20 cellular contexts compared by ENCODE assay signal in the genomic region with DNA sequence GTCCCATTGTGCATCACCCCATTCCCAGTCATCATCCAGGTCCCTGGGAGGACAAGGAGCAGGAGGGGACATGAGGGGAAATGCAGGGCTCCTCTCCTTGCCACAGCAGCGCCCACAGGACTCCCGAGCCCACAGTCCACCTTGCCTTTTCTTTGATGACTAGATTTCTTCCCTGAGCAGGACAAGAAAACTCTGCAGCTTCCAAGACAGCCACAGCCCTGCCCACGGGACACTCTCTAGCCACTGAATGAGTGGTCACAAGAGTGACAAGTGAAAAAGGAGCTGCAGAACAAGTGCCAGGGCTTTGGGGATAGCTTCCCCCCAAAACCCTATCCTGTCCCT. TPM values are rescaled to one million over a fixed set of nuclear protein-coding genes. Genes with fewer than 3 reads are reported as not detected.
A peak's percentile ranks its signal among the peaks of the same experiment; 100 is the strongest.
DNase-seq lines count a peak whose midpoint lies in the region; ATAC-seq, FAIRE-seq and TF ChIP-seq lines count a peak whose summit lies in the region.
"Had no signal": no experiment of that assay in that cellular context is flagged by ENCODE, and none has a peak within 500 bp of the region (broad histone marks: within the 10 kb centered on the region; RNA-seq: fewer than 3 reads in every experiment).

No MANE protein-coding gene starts in this region.

- no peaks in the 10 kb centered on the region; a peak in 1 of 5 replicates for H3K27me3 ChIP-seq in HepG2 (ENCODE audit: control insufficient read depth in 1 of 2, insufficient read depth in 2 of 2, low read length in 2 of 2)
- no peaks in the 10 kb centered on the region for H3K27me3 ChIP-seq in right lobe of liver
- no peaks in the 10 kb centered on the region for H3K27me3 ChIP-seq in PC-9 (ENCODE audit: insufficient read depth, low read depth)
- no peaks in the 10 kb centered on the region for H3K27me3 ChIP-seq in suprapubic skin

- ATAC-seq in HepG2: no peak
- no peak for ATAC-seq in right lobe of liver
- no peak for ATAC-seq in GM21390 (IDR thresholded peaks at IDR 0.05; ENCODE audit: unreplicated experiment)
- ATAC-seq: PC-3 had no signal

- TF ChIP-seq RAD21 in HepG2 (CRISPR knock-in tag; IDR thresholded peaks at IDR 0.05): no peak

- H3K9me3 Mint-ChIP-seq in chondrocyte (ENCODE audit: low read depth) (no peaks in the 10 kb centered on the region), progenitor cell of endocrine pancreas (ENCODE audit: low read depth) (no peaks in the 10 kb centered on the region)
- H3K9me3 Mint-ChIP-seq: CD4-positive, CD25-positive, alpha-beta regulatory T cell had no signal

- no peaks in the 10 kb centered on the region for H3K9me2 ChIP-seq in PC-9 (ENCODE audit: insufficient read depth)

- no peak overlapping the region for H3K4me3 Mint-ChIP-seq in chondrocyte (ENCODE audit: unreplicated experiment)
- no peak overlapping the region for H3K4me3 Mint-ChIP-seq in progenitor cell of endocrine pancreas (ENCODE audit: low read depth)

- no peaks in the 10 kb centered on the region for H3K9me3 ChIP-seq in HepG2 (ENCODE audit: low read length)
- H3K9me3 ChIP-seq in right lobe of liver: no peaks in the 10 kb centered on the region
- H3K9me3 ChIP-seq in PC-9 (ENCODE audit: insufficient read depth, low read depth): no peaks in the 10 kb centered on the region
- H3K9me3 ChIP-seq in suprapubic skin: no peaks in the 10 kb centered on the region
- H3K9me3 ChIP-seq: HAP-1 had no signal

- TF ChIP-seq POLR2A in HepG2 (IDR thresholded peaks at IDR 0.05; ENCODE audit: insufficient read depth in 1 of 2, low read depth in 2 of 2, low read length in 2 of 2): no peak
- no peak for TF ChIP-seq POLR2A in right lobe of liver (IDR thresholded peaks at IDR 0.05)
- TF ChIP-seq POLR2A in suprapubic skin (IDR thresholded peaks at IDR 0.05): no peak

- intact Hi-C loops in HepG2 (cut with micrococcal nuclease; ENCODE audit: unreplicated experiment): loop anchor here (1.0 kb wide), 1 partner anchor 21 kb away; no protein-coding TSS in a partner anchor
- intact Hi-C loops in right lobe of liver (cut with DNase I): no loop called here
- intact Hi-C loops in PC-9 (cut with micrococcal nuclease; ENCODE audit: unreplicated experiment): no loop called here

- POLR2A ChIA-PET in HepG2 (lab: Yijun Ruan, JAX) (no interaction called here), PC-9 (lab: Charles Lee; ENCODE audit: unreplicated experiment) (no interaction called here)

- peaks cover 16% of the 10 kb centered on the region for H3K4me1 Mint-ChIP-seq in chondrocyte (ENCODE audit: low read depth)
- peaks cover 11% of the 10 kb centered on the region for H3K4me1 Mint-ChIP-seq in progenitor cell of endocrine pancreas (ENCODE audit: low read depth)

- H3K27me3 Mint-ChIP-seq in chondrocyte (ENCODE audit: low read depth): no peaks in the 10 kb centered on the region
- no peaks in the 10 kb centered on the region for H3K27me3 Mint-ChIP-seq in progenitor cell of endocrine pancreas

- H3K36me3 Mint-ChIP-seq in chondrocyte (ENCODE audit: low read depth) (peaks cover 19% of the 10 kb centered on the region), progenitor cell of endocrine pancreas (ENCODE audit: insufficient read depth) (peaks cover 9% of the 10 kb centered on the region)

- no peaks in the 10 kb centered on the region for H4K20me1 ChIP-seq in HepG2 (ENCODE audit: insufficient read depth, low read length)
- no peaks in the 10 kb centered on the region; the same call in 1 of the 2 replicates for H4K20me1 ChIP-seq in PC-9 (ENCODE audit: insufficient read depth)

- in situ Hi-C loops in HepG2 (cut with HindIII; ENCODE audit: extremely low pct_ligation_motif_present, low pct_unique_long_range_greater_than_20kb): no loop called here

- no peak for TF ChIP-seq CTCF in HepG2 (CRISPR knock-in tag; IDR thresholded peaks at IDR 0.05)
- no peak for TF ChIP-seq CTCF in right lobe of liver (IDR thresholded peaks at IDR 0.05)
- peak; percentile 41; the same call in 1 of the 2 replicates for TF ChIP-seq CTCF in PC-9 (conservative IDR thresholded peaks at IDR 0.05)
- TF ChIP-seq CTCF in chondrocyte (IDR thresholded peaks at IDR 0.05): peak; percentile 62
- peak; percentile 2 for TF ChIP-seq CTCF in progenitor cell of endocrine pancreas (IDR thresholded peaks at IDR 0.05; ENCODE audit: unreplicated experiment)
- no peak for TF ChIP-seq CTCF in suprapubic skin (IDR thresholded peaks at IDR 0.05)

- no peak overlapping the region for H3K4me3 ChIP-seq in HepG2 (replicated peaks in 1 of 3; ENCODE audit: insufficient read depth in 1 of 3, low read depth in 2 of 3, low read length in 3 of 3)
- H3K4me3 ChIP-seq in right lobe of liver: no peak overlapping the region
- no peak overlapping the region for H3K4me3 ChIP-seq in PC-9
- H3K4me3 ChIP-seq in suprapubic skin: no peak overlapping the region
- H3K4me3 ChIP-seq: HAP-1, K562 had no signal

- H2AFZ ChIP-seq in HepG2 (ENCODE audit: low read length): no peak overlapping the region
- H2AFZ ChIP-seq in PC-9: no peak overlapping the region

- no peak for TF ChIP-seq EP300 in HepG2 (IDR thresholded peaks at IDR 0.05; ENCODE audit: low read depth in 2 of 2, low read length in 2 of 2)
- TF ChIP-seq EP300 in HepG2 (CRISPR knock-in tag; IDR thresholded peaks at IDR 0.05; ENCODE audit: borderline replicate concordance): no peak
- no peak for TF ChIP-seq EP300 in suprapubic skin (IDR thresholded peaks at IDR 0.05)

- no peak for FAIRE-seq in HepG2 (lab: Jason Lieb, UNC)
- FAIRE-seq: A204.1, D721Med, K562 had no signal

- peaks cover 24 to 58% of the 10 kb centered on the region in 2 experiments for H3K36me3 ChIP-seq in HepG2 (replicated peaks in 1 of 2; ENCODE audit: control insufficient read depth in 1 of 2, insufficient read depth in 2 of 2, low read length in 2 of 2)
- peaks cover 0 to 42% (median 13%) of the 10 kb centered on the region in 4 donors for H3K36me3 ChIP-seq in right lobe of liver
- H3K36me3 ChIP-seq in PC-9 (ENCODE audit: low read depth): peaks cover 4% of the 10 kb centered on the region; the same call in 1 of the 2 replicates
- peaks cover 54% of the 10 kb centered on the region for H3K36me3 ChIP-seq in suprapubic skin

- H3K4me1 ChIP-seq in HepG2 (ENCODE audit: insufficient read depth, low read length) (peaks cover 16% of the 10 kb centered on the region), right lobe of liver (peaks cover 0 to 6% (median 3%) of the 10 kb centered on the region in 4 donors), PC-9 (replicated peaks; ENCODE audit: insufficient read depth) (peaks cover 8% of the 10 kb centered on the region), suprapubic skin (peaks cover 15% of the 10 kb centered on the region)

- H3K9ac ChIP-seq in HepG2 (ENCODE audit: insufficient read depth, low read depth, low read length): no peak overlapping the region

- DNase-seq in HepG2 (ENCODE audit: low spot score): no peak
- DNase-seq in right lobe of liver: no peak
- DNase-seq in PC-9: no peak
- no peak for DNase-seq in chondrocyte (ENCODE audit: low spot score)
- no peak for DNase-seq in progenitor cell of endocrine pancreas (ENCODE audit: low spot score, unreplicated experiment)
- no peak for DNase-seq in NOMO-1 treated with dmso at 0.1 percent for 144 hours (lab: John Stamatoyannopoulos, UW; ENCODE audit: unreplicated experiment)
- no peak for DNase-seq in suprapubic skin (ENCODE audit: low spot score in 2 of 2)
- DNase-seq: DMS79 treated with DMSO at 0.1 percent for 48 hours; GF-D8; NCI-H1092; NCI-H345; NCI-H69; NK-92 treated with Interleukin-12 subunit alpha and Interleukin-12 subunit beta, amount 100 ng/mL, for 24 hours had no signal

- BruUV-seq in HepG2 (replicated peaks; lab: Mats Ljungman, UMichigan) (no TSS peak), PC-9 (replicated peaks; lab: Mats Ljungman, UMichigan) (no TSS peak)

- H3K27ac ChIP-seq in HepG2 (ENCODE audit: extremely low read length, insufficient read depth, low read length) (no peak overlapping the region), right lobe of liver (no peak overlapping the region), PC-9 (no peak overlapping the region), suprapubic skin (no peak overlapping the region)

- H3K4me2 ChIP-seq in HepG2 (ENCODE audit: low read depth, low read length): no peak overlapping the region
- H3K4me2 ChIP-seq in PC-9: no peak overlapping the region

- H3K27ac Mint-ChIP-seq in chondrocyte (ENCODE audit: unreplicated experiment): no peak overlapping the region
- H3K27ac Mint-ChIP-seq in progenitor cell of endocrine pancreas: no peak overlapping the region

- 0 out of 2 replicates have a peak, but pooled peaks cover 10% of the 10 kb centered on the region for H3F3A ChIP-seq in PC-9 (ENCODE audit: insufficient read depth, low read depth)

- CTCF ChIA-PET in HepG2 (lab: Yijun Ruan, JAX; ENCODE audit: low intra/inter-chr PET ratio, low total read pairs): interaction anchor here (3.8 kb wide), 1 partner anchor 22 kb away, joined by 41 read pairs; no protein-coding TSS in a partner anchor
- CTCF ChIA-PET in PC-9 (lab: Charles Lee): no interaction called here

- H3K79me2 ChIP-seq in HepG2 (ENCODE audit: insufficient read depth, low read length) (peaks cover 12% of the 10 kb centered on the region), PC-9 (ENCODE audit: low read depth) (peaks cover 25% of the 10 kb centered on the region)

- 75% methylated on average over 3 of the region's 3 CpGs for WGBS in HepG2 (ENCODE audit: low lambda C conversion rate)
- 67% methylated on average over 1 of the region's 3 CpGs for WGBS in right lobe of liver (ENCODE audit: insufficient coverage, low coverage, low lambda C conversion rate, missing lambda C conversion rate)
- 80% methylated on average over 3 of the region's 3 CpGs for WGBS in suprapubic skin

RNA-seq across cellular contexts. Expression of a gene that starts 4.7 kb away (rescaled TPM):
- total RNA-seq in HepG2 (2016; rRNA removed; fragmentation: Illumina TruSeq; extraction: Trizol): 6.7 and 15.7 TPM in 2 replicates
- total RNA-seq in HepG2 (2016; cell fraction: cytosol; rRNA removed; fragmentation: Illumina TruSeq; extraction: Trizol; ENCODE audit: low read depth): 2.2 and 2.3 TPM in 2 replicates
- total RNA-seq in HepG2 (2016; cell fraction: insoluble cytoplasmic fraction; rRNA removed; fragmentation: Illumina TruSeq; extraction: Trizol): 4.5 and 17.1 TPM in 2 replicates
- 3.5 and 4.6 TPM in 2 replicates for total RNA-seq in HepG2 (2016; cell fraction: membrane; rRNA removed; fragmentation: Illumina TruSeq; extraction: Trizol)
- 28.3 and 30.1 TPM in 2 replicates for total RNA-seq in HepG2 (2016; cell fraction: nucleus; rRNA removed; fragmentation: Illumina TruSeq; extraction: Trizol)
- 14.8 and 15.3 TPM in 2 replicates for polyA plus RNA-seq in HepG2 (2011; rRNA removed)
- 5.0 and 5.4 TPM in 2 replicates for polyA plus RNA-seq in HepG2 (2011; cell fraction: cytosol; rRNA removed)
- 162 and 199 TPM in 2 replicates for polyA plus RNA-seq in HepG2 (2011; cell fraction: nucleus; rRNA removed)
- polyA plus RNA-seq in HepG2 (2012): 12.4 and 15.4 TPM in 2 replicates
- 0.95 and 1.2 TPM in 2 replicates for polyA plus RNA-seq in HepG2 (2016; cell fraction: cytosol; fragmentation: Illumina TruSeq; extraction: Trizol; ENCODE audit: low read depth)
- 4.4 and 6.1 TPM in 2 replicates for polyA plus RNA-seq in HepG2 (2016; cell fraction: insoluble cytoplasmic fraction; fragmentation: Illumina TruSeq; extraction: Trizol; ENCODE audit: low read depth)
- 1.1 and 1.9 TPM in 2 replicates for polyA plus RNA-seq in HepG2 (2016; cell fraction: membrane; fragmentation: Illumina TruSeq; extraction: Trizol; ENCODE audit: low read depth)
- 84.2 and 94.7 TPM in 2 replicates for polyA plus RNA-seq in HepG2 (2016; cell fraction: nucleus; fragmentation: Illumina TruSeq; extraction: Trizol; ENCODE audit: insufficient read depth, low read depth)
- 25.4 and 35.0 TPM in 2 replicates for polyA minus RNA-seq in HepG2 (2011; rRNA and poly(A)+ RNA removed; ENCODE audit: low replicate concordance)
- polyA minus RNA-seq in HepG2 (2011; cell fraction: cytosol; rRNA and poly(A)+ RNA removed): 3.8 and 5.9 TPM in 2 replicates
- polyA minus RNA-seq in HepG2 (2011; cell fraction: nucleus; rRNA and poly(A)+ RNA removed): 43.5 and 53.5 TPM in 2 replicates
- 10 to 100 TPM in 4 of 6 experiments, 1 to 10 TPM in 2; 4.2 to 22.1 (median 10.8) TPM for total RNA-seq in right lobe of liver
- total RNA-seq in PC-9 (2021): 46.5 and 57.9 TPM in 2 replicates
- total RNA-seq in chondrocyte: 28.0 to 43.3 TPM (median 32.4 TPM) in 3 replicates
- 75.2 TPM in 2 replicates for total RNA-seq in progenitor cell of endocrine pancreas
- 10 to 100 TPM; 11.7 to 51.3 (median 20.6) TPM for total RNA-seq in suprapubic skin

RNA-seq across cellular contexts. Expression of a gene that starts 9.2 kb away (rescaled TPM):
- 43.8 and 58.0 TPM in 2 replicates for total RNA-seq in HepG2 (2016; rRNA removed; fragmentation: Illumina TruSeq; extraction: Trizol)
- total RNA-seq in HepG2 (2016; cell fraction: cytosol; rRNA removed; fragmentation: Illumina TruSeq; extraction: Trizol; ENCODE audit: low read depth): 164 and 173 TPM in 2 replicates
- total RNA-seq in HepG2 (2016; cell fraction: insoluble cytoplasmic fraction; rRNA removed; fragmentation: Illumina TruSeq; extraction: Trizol): 33.8 and 63.0 TPM in 2 replicates
- 126 and 138 TPM in 2 replicates for total RNA-seq in HepG2 (2016; cell fraction: membrane; rRNA removed; fragmentation: Illumina TruSeq; extraction: Trizol)
- 36.6 and 44.0 TPM in 2 replicates for total RNA-seq in HepG2 (2016; cell fraction: nucleus; rRNA removed; fragmentation: Illumina TruSeq; extraction: Trizol)
- 48.0 and 59.4 TPM in 2 replicates for polyA plus RNA-seq in HepG2 (2011; rRNA removed)
- polyA plus RNA-seq in HepG2 (2011; cell fraction: cytosol; rRNA removed): 40.0 and 57.0 TPM in 2 replicates
- polyA plus RNA-seq in HepG2 (2011; cell fraction: nucleus; rRNA removed): 196 and 231 TPM in 2 replicates
- polyA plus RNA-seq in HepG2 (2012): 39.6 and 43.4 TPM in 2 replicates
- 223 and 235 TPM in 2 replicates for polyA plus RNA-seq in HepG2 (2016; cell fraction: cytosol; fragmentation: Illumina TruSeq; extraction: Trizol; ENCODE audit: low read depth)
- polyA plus RNA-seq in HepG2 (2016; cell fraction: insoluble cytoplasmic fraction; fragmentation: Illumina TruSeq; extraction: Trizol; ENCODE audit: low read depth): 44.5 and 60.2 TPM in 2 replicates
- 165 and 167 TPM in 2 replicates for polyA plus RNA-seq in HepG2 (2016; cell fraction: membrane; fragmentation: Illumina TruSeq; extraction: Trizol; ENCODE audit: low read depth)
- 114 and 131 TPM in 2 replicates for polyA plus RNA-seq in HepG2 (2016; cell fraction: nucleus; fragmentation: Illumina TruSeq; extraction: Trizol; ENCODE audit: insufficient read depth, low read depth)
- polyA minus RNA-seq in HepG2 (2011; rRNA and poly(A)+ RNA removed; ENCODE audit: low replicate concordance): 52.6 and 92.4 TPM in 2 replicates
- polyA minus RNA-seq in HepG2 (2011; cell fraction: cytosol; rRNA and poly(A)+ RNA removed): 12.9 and 16.7 TPM in 2 replicates
- 29.9 and 42.3 TPM in 2 replicates for polyA minus RNA-seq in HepG2 (2011; cell fraction: nucleus; rRNA and poly(A)+ RNA removed)
- 10 to 100 TPM; 22.0 to 48.1 (median 23.2) TPM for total RNA-seq in right lobe of liver
- 43.5 and 61.3 TPM in 2 replicates for total RNA-seq in PC-9 (2021)
- 43.9 to 64.9 TPM (median 55.3 TPM) in 3 replicates for total RNA-seq in chondrocyte
- 77.1 and 81.1 TPM in 2 replicates for total RNA-seq in progenitor cell of endocrine pancreas
- 100 to 1,000 TPM in 1 of 4 donors, 10 to 100 TPM in 3; 77.4 to 123 (median 87.0) TPM for total RNA-seq in suprapubic skin

RNA-seq across cellular contexts. Expression of a gene that starts 11.9 kb away (rescaled TPM):
- 1.3 TPM in 1 of 2 replicates, not detected in the other for total RNA-seq in HepG2 (2016; rRNA removed; fragmentation: Illumina TruSeq; extraction: Trizol)
- 4.2 and 4.3 TPM in 2 replicates for total RNA-seq in HepG2 (2016; cell fraction: cytosol; rRNA removed; fragmentation: Illumina TruSeq; extraction: Trizol; ENCODE audit: low read depth)
- total RNA-seq in HepG2 (2016; cell fraction: insoluble cytoplasmic fraction; rRNA removed; fragmentation: Illumina TruSeq; extraction: Trizol): 2.2 TPM in 1 of 2 replicates, not detected in the other
- 2.8 and 4.1 TPM in 2 replicates for total RNA-seq in HepG2 (2016; cell fraction: membrane; rRNA removed; fragmentation: Illumina TruSeq; extraction: Trizol)
- total RNA-seq in HepG2 (2016; cell fraction: nucleus; rRNA removed; fragmentation: Illumina TruSeq; extraction: Trizol): not detected in 2 replicates
- polyA plus RNA-seq in HepG2 (2011; rRNA removed): 2.5 and 3.1 TPM in 2 replicates
- polyA plus RNA-seq in HepG2 (2011; cell fraction: cytosol; rRNA removed): 2.2 and 2.5 TPM in 2 replicates
- polyA plus RNA-seq in HepG2 (2011; cell fraction: nucleus; rRNA removed): 3.8 and 5.2 TPM in 2 replicates
- 3.7 and 6.1 TPM in 2 replicates for polyA plus RNA-seq in HepG2 (2012)
- 2.3 and 3.5 TPM in 2 replicates for polyA plus RNA-seq in HepG2 (2016; cell fraction: cytosol; fragmentation: Illumina TruSeq; extraction: Trizol; ENCODE audit: low read depth)
- polyA plus RNA-seq in HepG2 (2016; cell fraction: insoluble cytoplasmic fraction; fragmentation: Illumina TruSeq; extraction: Trizol; ENCODE audit: low read depth): not detected in 2 replicates
- 0.87 TPM in 1 of 2 replicates, not detected in the other for polyA plus RNA-seq in HepG2 (2016; cell fraction: membrane; fragmentation: Illumina TruSeq; extraction: Trizol; ENCODE audit: low read depth)
- polyA plus RNA-seq in HepG2 (2016; cell fraction: nucleus; fragmentation: Illumina TruSeq; extraction: Trizol; ENCODE audit: insufficient read depth, low read depth): 1.2 and 2.1 TPM in 2 replicates
- polyA minus RNA-seq in HepG2 (2011; rRNA and poly(A)+ RNA removed; ENCODE audit: low replicate concordance): 0.12 TPM in 1 of 2 replicates, not detected in the other
- not detected in 2 replicates for polyA minus RNA-seq in HepG2 (2011; cell fraction: cytosol; rRNA and poly(A)+ RNA removed)
- not detected in 2 replicates for polyA minus RNA-seq in HepG2 (2011; cell fraction: nucleus; rRNA and poly(A)+ RNA removed)
- 1 to 10 TPM; 1.6 to 6.8 (median 2.7) TPM for total RNA-seq in right lobe of liver
- total RNA-seq in PC-9 (2021): 10.9 and 28.5 TPM in 2 replicates
- total RNA-seq in chondrocyte: 2.9 to 6.8 TPM (median 3.7 TPM) in 3 replicates
- total RNA-seq in progenitor cell of endocrine pancreas: 1.0 TPM in 1 of 2 replicates, not detected in the other
- total RNA-seq in suprapubic skin: 10 to 100 TPM in 1 of 4 donors, 1 to 10 TPM in 2, under 1 TPM in 1; 0.70 to 12.4 (median 4.5) TPM
- total RNA-seq: PC-3 had no signal

RNA-seq across cellular contexts. Expression of a gene that starts 17.0 kb away (rescaled TPM):
- total RNA-seq in HepG2 (2016; rRNA removed; fragmentation: Illumina TruSeq; extraction: Trizol) (319 and 367 TPM in 2 replicates), right lobe of liver (100 to 1,000 TPM; 222 to 299 (median 238) TPM), PC-9 (2021) (806 and 1,298 TPM in 2 replicates), chondrocyte (364 to 494 TPM (median 376 TPM) in 3 replicates), progenitor cell of endocrine pancreas (323 and 338 TPM in 2 replicates), suprapubic skin (100 to 1,000 TPM; 172 to 314 (median 239) TPM)
- total RNA-seq in HepG2 (2016; cell fraction: cytosol; rRNA removed; fragmentation: Illumina TruSeq; extraction: Trizol; ENCODE audit: low read depth): 181 and 202 TPM in 2 replicates
- 326 and 331 TPM in 2 replicates for total RNA-seq in HepG2 (2016; cell fraction: insoluble cytoplasmic fraction; rRNA removed; fragmentation: Illumina TruSeq; extraction: Trizol)
- total RNA-seq in HepG2 (2016; cell fraction: membrane; rRNA removed; fragmentation: Illumina TruSeq; extraction: Trizol): 297 and 318 TPM in 2 replicates
- 155 and 177 TPM in 2 replicates for total RNA-seq in HepG2 (2016; cell fraction: nucleus; rRNA removed; fragmentation: Illumina TruSeq; extraction: Trizol)
- polyA plus RNA-seq in HepG2 (2011; rRNA removed): 280 and 337 TPM in 2 replicates
- 359 and 386 TPM in 2 replicates for polyA plus RNA-seq in HepG2 (2011; cell fraction: cytosol; rRNA removed)
- 222 and 229 TPM in 2 replicates for polyA plus RNA-seq in HepG2 (2011; cell fraction: nucleus; rRNA removed)
- polyA plus RNA-seq in HepG2 (2012): 346 and 360 TPM in 2 replicates
- polyA plus RNA-seq in HepG2 (2016; cell fraction: cytosol; fragmentation: Illumina TruSeq; extraction: Trizol; ENCODE audit: low read depth): 332 and 358 TPM in 2 replicates
- polyA plus RNA-seq in HepG2 (2016; cell fraction: insoluble cytoplasmic fraction; fragmentation: Illumina TruSeq; extraction: Trizol; ENCODE audit: low read depth): 655 and 754 TPM in 2 replicates
- 458 and 466 TPM in 2 replicates for polyA plus RNA-seq in HepG2 (2016; cell fraction: membrane; fragmentation: Illumina TruSeq; extraction: Trizol; ENCODE audit: low read depth)
- 478 and 490 TPM in 2 replicates for polyA plus RNA-seq in HepG2 (2016; cell fraction: nucleus; fragmentation: Illumina TruSeq; extraction: Trizol; ENCODE audit: insufficient read depth, low read depth)
- polyA minus RNA-seq in HepG2 (2011; rRNA and poly(A)+ RNA removed; ENCODE audit: low replicate concordance): 353 and 1,132 TPM in 2 replicates
- polyA minus RNA-seq in HepG2 (2011; cell fraction: cytosol; rRNA and poly(A)+ RNA removed): 190 and 222 TPM in 2 replicates
- polyA minus RNA-seq in HepG2 (2011; cell fraction: nucleus; rRNA and poly(A)+ RNA removed): 105 and 111 TPM in 2 replicates

RNA-seq across cellular contexts. Expression of a gene that starts 27.6 kb away (rescaled TPM):
- total RNA-seq in HepG2 (2016; rRNA removed; fragmentation: Illumina TruSeq; extraction: Trizol): 1.3 and 1.6 TPM in 2 replicates
- 0.30 and 0.44 TPM in 2 replicates for total RNA-seq in HepG2 (2016; cell fraction: cytosol; rRNA removed; fragmentation: Illumina TruSeq; extraction: Trizol; ENCODE audit: low read depth)
- 0.79 and 1.5 TPM in 2 replicates for total RNA-seq in HepG2 (2016; cell fraction: insoluble cytoplasmic fraction; rRNA removed; fragmentation: Illumina TruSeq; extraction: Trizol)
- 0.79 and 1.1 TPM in 2 replicates for total RNA-seq in HepG2 (2016; cell fraction: membrane; rRNA removed; fragmentation: Illumina TruSeq; extraction: Trizol)
- 0.93 and 1.2 TPM in 2 replicates for total RNA-seq in HepG2 (2016; cell fraction: nucleus; rRNA removed; fragmentation: Illumina TruSeq; extraction: Trizol)
- 2.6 and 3.1 TPM in 2 replicates for polyA plus RNA-seq in HepG2 (2011; rRNA removed)
- 2.7 and 2.8 TPM in 2 replicates for polyA plus RNA-seq in HepG2 (2011; cell fraction: cytosol; rRNA removed)
- polyA plus RNA-seq in HepG2 (2011; cell fraction: nucleus; rRNA removed): 2.5 TPM in 2 replicates
- 1.4 and 1.8 TPM in 2 replicates for polyA plus RNA-seq in HepG2 (2012)
- 0.15 and 0.19 TPM in 2 replicates for polyA plus RNA-seq in HepG2 (2016; cell fraction: cytosol; fragmentation: Illumina TruSeq; extraction: Trizol; ENCODE audit: low read depth)
- polyA plus RNA-seq in HepG2 (2016; cell fraction: insoluble cytoplasmic fraction; fragmentation: Illumina TruSeq; extraction: Trizol; ENCODE audit: low read depth): 1.0 and 1.3 TPM in 2 replicates
- polyA plus RNA-seq in HepG2 (2016; cell fraction: membrane; fragmentation: Illumina TruSeq; extraction: Trizol; ENCODE audit: low read depth): 0.49 and 0.56 TPM in 2 replicates
- polyA plus RNA-seq in HepG2 (2016; cell fraction: nucleus; fragmentation: Illumina TruSeq; extraction: Trizol; ENCODE audit: insufficient read depth, low read depth): 1.6 and 1.7 TPM in 2 replicates
- polyA minus RNA-seq in HepG2 (2011; rRNA and poly(A)+ RNA removed; ENCODE audit: low replicate concordance): 4.4 and 4.6 TPM in 2 replicates
- polyA minus RNA-seq in HepG2 (2011; cell fraction: cytosol; rRNA and poly(A)+ RNA removed): 1.8 and 2.1 TPM in 2 replicates
- polyA minus RNA-seq in HepG2 (2011; cell fraction: nucleus; rRNA and poly(A)+ RNA removed): 2.9 and 3.0 TPM in 2 replicates
- total RNA-seq in right lobe of liver: 1 to 10 TPM; 2.2 to 4.4 (median 2.9) TPM
- 16.4 and 18.3 TPM in 2 replicates for total RNA-seq in PC-9 (2021)
- total RNA-seq in chondrocyte: 16.6 to 23.3 TPM (median 23.0 TPM) in 3 replicates
- 11.3 and 12.4 TPM in 2 replicates for total RNA-seq in progenitor cell of endocrine pancreas
- 10 to 100 TPM in 3 of 4 donors, 1 to 10 TPM in 1; 9.1 to 50.1 (median 32.4) TPM for total RNA-seq in suprapubic skin

Comparison
In these comparisons a context has a peak if more than half of its experiments do, and no peak if none do; other contexts are left out.
1. CTCF ChIP-seq: peak in PC-9 (single experiment), chondrocyte (single experiment) and progenitor cell of endocrine pancreas (single experiment); none in HepG2 (single experiment), right lobe of liver (0 of 4) and suprapubic skin (0 of 2).